In the genomic region with DNA sequence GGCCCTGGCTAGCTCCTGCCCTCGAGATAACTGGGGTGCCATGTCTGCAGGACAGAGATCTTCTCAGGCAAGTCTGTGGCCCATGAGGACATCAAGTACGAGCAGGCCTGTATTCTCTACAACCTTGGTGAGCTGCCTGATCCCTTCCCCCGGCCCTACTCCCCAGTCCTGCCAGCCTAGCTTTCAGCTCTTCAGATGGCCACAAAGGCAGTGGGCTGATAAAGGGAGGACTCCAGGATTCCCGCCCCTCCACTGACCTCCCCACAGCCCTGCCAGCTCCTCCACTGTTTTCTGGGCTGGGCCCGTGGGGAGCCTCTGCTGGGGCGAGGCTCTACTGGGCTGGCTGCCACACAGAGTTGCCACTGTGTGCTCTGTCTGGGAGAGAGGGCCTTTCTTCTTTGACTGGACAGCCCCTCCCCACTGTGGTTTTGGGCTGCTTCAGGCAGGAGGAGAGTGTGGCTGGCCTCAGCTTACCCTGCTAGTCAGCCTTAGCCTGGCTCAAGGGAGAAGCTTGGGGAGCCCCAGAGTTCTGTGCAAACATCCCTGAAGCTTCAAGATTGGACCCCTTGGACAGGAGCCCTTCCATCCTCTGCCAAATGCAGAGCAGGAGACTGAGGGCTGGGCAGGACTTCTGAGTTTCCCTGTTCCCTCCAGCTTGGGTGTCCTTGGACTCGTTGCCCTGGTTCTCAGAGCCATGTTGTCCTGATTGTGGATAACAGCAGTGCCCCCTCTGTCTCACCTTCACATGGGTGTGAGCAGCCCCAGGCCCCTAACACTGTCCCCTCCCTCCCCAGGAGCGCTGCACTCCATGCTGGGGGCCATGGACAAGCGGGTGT, we compare ENCODE assay signal across 11 cellular contexts. TPM values are rescaled to one million over a fixed set of nuclear protein-coding genes. Genes with fewer than 3 reads are reported as not detected.
DNase-seq lines count a peak whose midpoint lies in the region; ATAC-seq and TF ChIP-seq lines count a peak whose summit lies in the region.
"Had no signal": no experiment of that assay in that cellular context is flagged by ENCODE, and none has a peak within 500 bp of the region (broad histone marks: within the 10 kb centered on the region; RNA-seq: fewer than 3 reads in every experiment).

No MANE protein-coding gene starts in this region.

- TF ChIP-seq CTCF in AG04450 (IDR thresholded peaks at IDR 0.05; ENCODE audit: low read depth, low read length): no peak
- TF ChIP-seq CTCF in omental fat pad (IDR thresholded peaks at IDR 0.05): no peak

- CTCF ChIA-PET in AG04450 (lab: Charles Lee): interaction anchor here (1.8 kb wide), 1 partner anchor 16 kb away, joined by 9 read pairs; no protein-coding TSS in a partner anchor

- DNase-seq in AG04450 (ENCODE audit: low read depth, low spot score): no peak
- DNase-seq in amniotic epithelial cell (ENCODE audit: low read depth): peak; percentile 60
- peak; percentile 61 for DNase-seq in foreskin melanocyte
- no peak for DNase-seq in omental fat pad (ENCODE audit: low spot score)
- DNase-seq in effector CD4-positive, alpha-beta T cell: no peak
- DNase-seq in NCI-H2196 (lab: John Stamatoyannopoulos, UW; ENCODE audit: unreplicated experiment): no peak
- no peak for DNase-seq in OCI-M2 (lab: John Stamatoyannopoulos, UW; ENCODE audit: unreplicated experiment)
- DNase-seq: activated naive CD8-positive, alpha-beta T cell treated with anti-CD3 and anti-CD28 coated beads, Interleukin-2, amount 10 ng/mL, durations not matched to agents 7 days and 5 days; NCI-H510A treated with DMSO at 0.1 percent for 48 hours; stimulated activated CD4-positive, alpha-beta T cell treated with anti-CD3 and anti-CD28 coated beads, Interleukin-4, amount 100 ng/mL, for 1 hour had no signal

- no peaks in the 10 kb centered on the region for H3K27me3 ChIP-seq in AG04450 (ENCODE audit: control insufficient read depth, insufficient read depth, low read length)

- peak overlapping the region; percentile 31 for H3K27ac ChIP-seq in AG04450 (ENCODE audit: low read depth, low read length)

- POLR2A ChIA-PET in AG04450 (lab: Yijun Ruan, JAX): no interaction called here

- no peak overlapping the region for H3K4me3 ChIP-seq in AG04450 (ENCODE audit: low read depth, low read length)

- no peaks in the 10 kb centered on the region; the same call in 1 of the 2 replicates for H3K9me3 ChIP-seq in AG04450 (ENCODE audit: control insufficient read depth, insufficient read depth, low read length)

- peak; percentile 31 for ATAC-seq in omental fat pad (ENCODE audit: low FRiP score)
- ATAC-seq in HG03521 (IDR thresholded peaks at IDR 0.05; ENCODE audit: unreplicated experiment): no peak

RNA-seq across cellular contexts. Expression of gene PTPN23, which starts 24.4 kb away (rescaled TPM):
- polyA plus RNA-seq in AG04450 (2011; rRNA removed): 1.3 and 2.9 TPM in 2 replicates
- 11.0 and 13.5 TPM in 2 replicates for polyA minus RNA-seq in AG04450 (2011; rRNA and poly(A)+ RNA removed)
- total RNA-seq in omental fat pad: 10 to 100 TPM; 14.0 to 61.0 (median 30.2) TPM

Comparison
In these comparisons a context has a peak if more than half of its experiments do, and no peak if none do; other contexts are left out.
1. DNase-seq: peak in amniotic epithelial cell (single experiment) and foreskin melanocyte (single experiment); none in AG04450 (single experiment), omental fat pad (single experiment), effector CD4-positive, alpha-beta T cell (single experiment), NCI-H2196 (single experiment) and OCI-M2 (single experiment).